In the genomic region with DNA sequence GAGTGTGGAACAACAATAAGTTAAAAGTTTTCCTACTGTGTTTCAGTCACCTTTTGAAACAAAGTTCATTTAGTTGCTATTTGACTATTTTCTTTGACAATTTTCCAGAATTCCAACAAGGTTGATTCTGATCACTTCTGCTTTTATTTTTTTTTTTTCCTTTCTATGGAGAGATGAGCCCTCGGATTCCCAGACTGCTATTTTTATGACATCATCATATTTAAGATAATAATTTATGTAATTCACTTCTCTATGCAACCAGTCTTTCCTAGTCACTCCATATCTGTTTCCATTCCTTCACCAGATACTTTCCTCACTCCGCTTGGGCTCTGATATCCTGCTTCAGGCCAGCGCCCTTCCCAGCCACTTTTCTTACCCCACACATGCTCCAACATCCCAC, we compare ENCODE assay signal across 29 cellular contexts. TPM values are rescaled to one million over a fixed set of nuclear protein-coding genes. Genes with fewer than 3 reads are reported as not detected.
DNase-seq lines count a peak whose midpoint lies in the region; ATAC-seq, FAIRE-seq and TF ChIP-seq lines count a peak whose summit lies in the region.
"Had no signal": no experiment of that assay in that cellular context is flagged by ENCODE, and none has a peak within 500 bp of the region (broad histone marks: within the 10 kb centered on the region; RNA-seq: fewer than 3 reads in every experiment).

No MANE protein-coding gene starts in this region.

- H3K4me2 ChIP-seq in HepG2 (ENCODE audit: low read depth, low read length) (no peak overlapping the region), K562 (ENCODE audit: insufficient read depth, low read length) (no peak overlapping the region), hepatocyte (no peak overlapping the region)
- H3K4me2 ChIP-seq: BLaER1 had no signal

- H2AFZ ChIP-seq in HepG2 (ENCODE audit: low read length): no peak overlapping the region
- H2AFZ ChIP-seq in K562 (ENCODE audit: low read depth, low read length): no peak overlapping the region
- no peak overlapping the region for H2AFZ ChIP-seq in hepatocyte

- no peak for ATAC-seq in HepG2
- ATAC-seq in right lobe of liver: no peak
- ATAC-seq in K562: no peak
- ATAC-seq: GM12878 had no signal

- no peak for TF ChIP-seq RAD21 in HepG2 (CRISPR knock-in tag; IDR thresholded peaks at IDR 0.05)
- TF ChIP-seq RAD21 in K562 (CRISPR knock-in tag; conservative IDR thresholded peaks at IDR 0.05 in 1 of 2, IDR thresholded peaks at IDR 0.05 in 1 of 2): no peak

- H3K9me1 ChIP-seq in K562 (ENCODE audit: control insufficient read depth, insufficient read depth, low read length): no peaks in the 10 kb centered on the region

- POLR2A ChIA-PET in HepG2 (lab: Yijun Ruan, JAX) (no interaction called here), K562 (lab: Yijun Ruan, JAX) (interaction anchor here (0.9 kb wide), 1 partner anchor 11 kb away, joined by 3 read pairs; no protein-coding TSS in a partner anchor)

- BruUV-seq in HepG2 (replicated peaks; lab: Mats Ljungman, UMichigan) (no TSS peak), K562 (replicated peaks; lab: Mats Ljungman, UMichigan) (no TSS peak)

- no peak for FAIRE-seq in HepG2 (lab: Jason Lieb, UNC)
- FAIRE-seq in K562 (lab: Jason Lieb, UNC): no peak
- FAIRE-seq: A204.1, GM12878, GM12892, GM18507 had no signal

- H3K79me2 ChIP-seq in HepG2 (ENCODE audit: insufficient read depth, low read length) (no peaks in the 10 kb centered on the region), K562 (ENCODE audit: control insufficient read depth, insufficient read depth, low read length) (no peaks in the 10 kb centered on the region), hepatocyte (no peaks in the 10 kb centered on the region)

- in situ Hi-C loops in HepG2 (cut with HindIII; ENCODE audit: extremely low pct_ligation_motif_present, low pct_unique_long_range_greater_than_20kb) (no loop called here), K562 (cut with MboI) (no loop called here)

- no peaks in the 10 kb centered on the region for H3K9me3 ChIP-seq in HepG2 (ENCODE audit: low read length)
- H3K9me3 ChIP-seq in right lobe of liver: no peaks in the 10 kb centered on the region
- H3K9me3 ChIP-seq in K562 (replicated peaks; ENCODE audit: control insufficient read depth, insufficient read depth, low read depth, low read length): no peaks in the 10 kb centered on the region
- no peaks in the 10 kb centered on the region for H3K9me3 ChIP-seq in hepatocyte (ENCODE audit: low read depth)
- H3K9me3 ChIP-seq: BE2C, BLaER1 had no signal

- H3K27me3 ChIP-seq in HepG2 (ENCODE audit: control insufficient read depth in 1 of 2, insufficient read depth in 2 of 2, low read length in 2 of 2) (peaks cover 2 to 22% of the 10 kb centered on the region in 2 experiments; a peak in 4 of 5 replicates), right lobe of liver (no peaks in the 10 kb centered on the region), K562 (ENCODE audit: control insufficient read depth in 2 of 2, insufficient read depth in 2 of 2, low read length in 2 of 2) (peaks cover 8 to 12% of the 10 kb centered on the region in 2 experiments), hepatocyte (peaks cover 13% of the 10 kb centered on the region)
- H3K27me3 ChIP-seq: BLaER1 had no signal

- intact Hi-C loops in HepG2 (cut with micrococcal nuclease; ENCODE audit: unreplicated experiment): no loop called here
- intact Hi-C loops in right lobe of liver (cut with DNase I): no loop called here
- intact Hi-C loops in K562 (cut with micrococcal nuclease): no loop called here

- TF ChIP-seq EP300 in HepG2 (IDR thresholded peaks at IDR 0.05; ENCODE audit: low read depth in 2 of 2, low read length in 2 of 2) (no peak), HepG2 (CRISPR knock-in tag; IDR thresholded peaks at IDR 0.05; ENCODE audit: borderline replicate concordance) (no peak), K562 (IDR thresholded peaks at IDR 0.05; ENCODE audit: low read length) (no peak)

- H3K36me3 ChIP-seq in HepG2 (replicated peaks in 1 of 2; ENCODE audit: control insufficient read depth in 1 of 2, insufficient read depth in 2 of 2, low read length in 2 of 2): no peaks in the 10 kb centered on the region
- no peaks in the 10 kb centered on the region for H3K36me3 ChIP-seq in right lobe of liver
- no peaks in the 10 kb centered on the region for H3K36me3 ChIP-seq in K562 (ENCODE audit: control insufficient read depth, insufficient read depth, low read length)
- H3K36me3 ChIP-seq in hepatocyte (replicated peaks; ENCODE audit: insufficient read depth, low read depth): no peaks in the 10 kb centered on the region
- H3K36me3 ChIP-seq: BE2C, BLaER1 had no signal

- H3K4me3 ChIP-seq in HepG2 (replicated peaks in 1 of 3; ENCODE audit: insufficient read depth in 1 of 3, low read depth in 2 of 3, low read length in 3 of 3) (no peak overlapping the region), right lobe of liver (no peak overlapping the region), K562 (no peak overlapping the region), hepatocyte (no peak overlapping the region)
- H3K4me3 ChIP-seq: BLaER1, GM12878 had no signal

- no peak for TF ChIP-seq CTCF in HepG2 (CRISPR knock-in tag; IDR thresholded peaks at IDR 0.05)
- no peak for TF ChIP-seq CTCF in right lobe of liver (IDR thresholded peaks at IDR 0.05)
- no peak for TF ChIP-seq CTCF in K562 (IDR thresholded peaks at IDR 0.05 in 2 of 3, conservative IDR thresholded peaks at IDR 0.05 in 1 of 3; ENCODE audit: insufficient read depth in 2 of 3, low read depth in 1 of 3, low read length in 3 of 3)
- TF ChIP-seq CTCF in hepatocyte (IDR thresholded peaks at IDR 0.05; ENCODE audit: poor library complexity): no peak

- WGBS in HepG2 (ENCODE audit: low lambda C conversion rate): 4% methylated on average over 3 of the region's 3 CpGs
- 39% methylated on average over 3 of the region's 3 CpGs for WGBS in right lobe of liver (ENCODE audit: insufficient coverage, low coverage, low lambda C conversion rate, missing lambda C conversion rate)
- 7% methylated on average over 3 of the region's 3 CpGs for WGBS in K562 (ENCODE audit: insufficient coverage, low coverage, missing lambda C conversion rate)
- WGBS in hepatocyte (ENCODE audit: low lambda C conversion rate, missing lambda C conversion rate): 61% methylated on average over 3 of the region's 3 CpGs

- H4K20me1 ChIP-seq in HepG2 (ENCODE audit: insufficient read depth, low read length): no peaks in the 10 kb centered on the region
- H4K20me1 ChIP-seq in K562 (replicated peaks; ENCODE audit: control insufficient read depth, insufficient read depth, low read length): no peaks in the 10 kb centered on the region; the same call in 1 of the 2 replicates
- no peaks in the 10 kb centered on the region for H4K20me1 ChIP-seq in hepatocyte (ENCODE audit: insufficient read depth, poor library complexity, severe bottlenecking)

- no peak overlapping the region for H3K27ac ChIP-seq in HepG2 (ENCODE audit: extremely low read length, insufficient read depth, low read length)
- no peak overlapping the region for H3K27ac ChIP-seq in right lobe of liver
- H3K27ac ChIP-seq in K562 (ENCODE audit: extremely low read depth, low read depth, low read length): no peak overlapping the region
- no peak overlapping the region for H3K27ac ChIP-seq in hepatocyte
- H3K27ac ChIP-seq: BLaER1 had no signal

- H3K4me1 ChIP-seq in HepG2 (ENCODE audit: insufficient read depth, low read length) (no peaks in the 10 kb centered on the region), right lobe of liver (no peaks in the 10 kb centered on the region), K562 (replicated peaks in 1 of 2; ENCODE audit: control insufficient read depth in 2 of 2, insufficient read depth in 2 of 2, low read length in 2 of 2) (no peaks in the 10 kb centered on the region), hepatocyte (ENCODE audit: insufficient read depth) (no peaks in the 10 kb centered on the region)
- H3K4me1 ChIP-seq: BE2C, BLaER1 had no signal

- H3K9me2 ChIP-seq in hepatocyte (replicated peaks; ENCODE audit: insufficient read depth): no peaks in the 10 kb centered on the region

- TF ChIP-seq POLR2A in HepG2 (IDR thresholded peaks at IDR 0.05; ENCODE audit: insufficient read depth in 1 of 2, low read depth in 2 of 2, low read length in 2 of 2): no peak
- TF ChIP-seq POLR2A in right lobe of liver (IDR thresholded peaks at IDR 0.05): no peak
- no peak for TF ChIP-seq POLR2A in K562 (conservative IDR thresholded peaks at IDR 0.05)

- CTCF ChIA-PET in HepG2 (lab: Yijun Ruan, JAX; ENCODE audit: low intra/inter-chr PET ratio, low total read pairs) (no interaction called here), K562 (lab: Yijun Ruan, JAX; ENCODE audit: low intra/inter-chr PET ratio) (no interaction called here)

- H3K9ac ChIP-seq in HepG2 (ENCODE audit: insufficient read depth, low read depth, low read length) (no peak overlapping the region), K562 (ENCODE audit: insufficient read depth in 1 of 2, low read depth in 2 of 2, low read length in 2 of 2) (no peak overlapping the region)
- H3K9ac ChIP-seq: BLaER1 had no signal

- no peak for DNase-seq in HepG2 (ENCODE audit: low spot score)
- no peak for DNase-seq in right lobe of liver
- DNase-seq in K562 (ENCODE audit: extremely low read depth in 1 of 4, low spot score in 3 of 4): no peak
- DNase-seq in hepatocyte (ENCODE audit: low spot score): no peak
- DNase-seq: 8988T; ACHN; BE2C; C1 segment of cervical spinal cord; CD4-positive, alpha-beta memory T cell; CD4-positive, CD25-positive, alpha-beta regulatory T cell; CD8-positive, alpha-beta memory T cell; COR-L47; DMS 273 treated with DMSO at 0.1 percent for 48 hours; DMS153; DMS53; DMS79; DND-41; EL; GDM1 had no signal

RNA-seq across cellular contexts. Expression of a gene that starts 8.1 kb away (rescaled TPM):
- total RNA-seq in HepG2 (2016; rRNA removed; fragmentation: Illumina TruSeq; extraction: Trizol): not detected in 2 replicates
- not detected in 2 replicates for total RNA-seq in HepG2 (2016; cell fraction: cytosol; rRNA removed; fragmentation: Illumina TruSeq; extraction: Trizol; ENCODE audit: low read depth)
- total RNA-seq in HepG2 (2016; cell fraction: insoluble cytoplasmic fraction; rRNA removed; fragmentation: Illumina TruSeq; extraction: Trizol): not detected in 2 replicates
- not detected in 2 replicates for total RNA-seq in HepG2 (2016; cell fraction: membrane; rRNA removed; fragmentation: Illumina TruSeq; extraction: Trizol)
- total RNA-seq in HepG2 (2016; cell fraction: nucleus; rRNA removed; fragmentation: Illumina TruSeq; extraction: Trizol): not detected in 2 replicates
- not detected in 2 replicates for polyA plus RNA-seq in HepG2 (2011; rRNA removed)
- polyA plus RNA-seq in HepG2 (2011; cell fraction: cytosol; rRNA removed): not detected in 2 replicates
- polyA plus RNA-seq in HepG2 (2011; cell fraction: nucleus; rRNA removed): not detected in 2 replicates
- not detected in 2 replicates for polyA plus RNA-seq in HepG2 (2012)
- polyA plus RNA-seq in HepG2 (2016; cell fraction: cytosol; fragmentation: Illumina TruSeq; extraction: Trizol; ENCODE audit: low read depth): not detected in 2 replicates
- polyA plus RNA-seq in HepG2 (2016; cell fraction: insoluble cytoplasmic fraction; fragmentation: Illumina TruSeq; extraction: Trizol; ENCODE audit: low read depth): not detected in 2 replicates
- not detected in 2 replicates for polyA plus RNA-seq in HepG2 (2016; cell fraction: membrane; fragmentation: Illumina TruSeq; extraction: Trizol; ENCODE audit: low read depth)
- not detected in 2 replicates for polyA plus RNA-seq in HepG2 (2016; cell fraction: nucleus; fragmentation: Illumina TruSeq; extraction: Trizol; ENCODE audit: insufficient read depth, low read depth)
- polyA minus RNA-seq in HepG2 (2011; rRNA and poly(A)+ RNA removed; ENCODE audit: low replicate concordance): not detected in 2 replicates
- not detected in 2 replicates for polyA minus RNA-seq in HepG2 (2011; cell fraction: cytosol; rRNA and poly(A)+ RNA removed)
- polyA minus RNA-seq in HepG2 (2011; cell fraction: nucleus; rRNA and poly(A)+ RNA removed): not detected in 2 replicates
- not detected for total RNA-seq in right lobe of liver
- total RNA-seq in K562 (2011; cell fraction: chromatin; rRNA removed; ENCODE audit: low replicate concordance): not detected in 2 replicates
- total RNA-seq in K562 (2011; cell fraction: nucleolus; rRNA removed): not detected in 2 replicates
- total RNA-seq in K562 (2011; cell fraction: nucleoplasm; rRNA removed): not detected in 2 replicates
- not detected in 2 replicates for total RNA-seq in K562 (2014; rRNA removed)
- total RNA-seq in K562 (2014; rRNA removed; fragmentation: Illumina TruSeq; extraction: Trizol): not detected in 2 replicates
- total RNA-seq in K562 (2015; rRNA removed; fragmentation: Illumina TruSeq; extraction: Trizol): not detected in 2 replicates
- not detected in 2 replicates for total RNA-seq in K562 (2021)
- polyA plus RNA-seq in K562 (2011; rRNA removed): not detected in 2 replicates
- not detected in 2 replicates for polyA plus RNA-seq in K562 (2011; cell fraction: cytosol; rRNA removed)
- polyA plus RNA-seq in K562 (2011; cell fraction: nucleus; rRNA removed): not detected in 2 replicates
- not detected in 2 replicates for polyA plus RNA-seq in K562 (2012)
- polyA plus RNA-seq in K562 (2014; fragmentation: Illumina TruSeq; extraction: Trizol): not detected in 2 replicates
- polyA plus RNA-seq in K562 (2014; fragmentation: Nextera tagmentation; extraction: Ambion mirVana): not detected
- polyA plus RNA-seq in K562 (2014; rRNA removed): not detected in 2 replicates
- not detected in 2 replicates for polyA minus RNA-seq in K562 (2011; rRNA and poly(A)+ RNA removed)
- not detected in 2 replicates for polyA minus RNA-seq in K562 (2011; cell fraction: cytosol; rRNA and poly(A)+ RNA removed)
- polyA minus RNA-seq in K562 (2011; cell fraction: nucleus; rRNA and poly(A)+ RNA removed): not detected in 2 replicates
- not detected in 2 replicates for total RNA-seq in hepatocyte
- polyA plus RNA-seq in hepatocyte: not detected in 2 replicates
- total RNA-seq: A673; CD4-positive, alpha-beta memory T cell; CD4-positive, CD25-positive, alpha-beta regulatory T cell; CD8-positive, alpha-beta memory T cell; Daoy; G401; GM12878 had no signal
- polyA plus RNA-seq: AG04450; CD14-positive monocyte; CD4-positive, alpha-beta memory T cell; CD4-positive, CD25-positive, alpha-beta regulatory T cell; CD8-positive, alpha-beta memory T cell had no signal

RNA-seq across cellular contexts. Expression of a gene that starts 17.7 kb away (rescaled TPM):
- total RNA-seq in HepG2 (2016; rRNA removed; fragmentation: Illumina TruSeq; extraction: Trizol) (not detected in 2 replicates), right lobe of liver (under 1 TPM in 1 of 6 experiments, not detected in 5; 0.07 TPM), K562 (2014; rRNA removed) (0.08 TPM in 1 of 2 replicates, not detected in the other), K562 (2014; rRNA removed; fragmentation: Illumina TruSeq; extraction: Trizol) (not detected in 2 replicates), K562 (2015; rRNA removed; fragmentation: Illumina TruSeq; extraction: Trizol) (0.33 and 0.45 TPM in 2 replicates), K562 (2021) (0.20 and 0.22 TPM in 2 replicates), hepatocyte (not detected in 2 replicates)
- total RNA-seq in HepG2 (2016; cell fraction: cytosol; rRNA removed; fragmentation: Illumina TruSeq; extraction: Trizol; ENCODE audit: low read depth): not detected in 2 replicates
- total RNA-seq in HepG2 (2016; cell fraction: insoluble cytoplasmic fraction; rRNA removed; fragmentation: Illumina TruSeq; extraction: Trizol): not detected in 2 replicates
- not detected in 2 replicates for total RNA-seq in HepG2 (2016; cell fraction: membrane; rRNA removed; fragmentation: Illumina TruSeq; extraction: Trizol)
- not detected in 2 replicates for total RNA-seq in HepG2 (2016; cell fraction: nucleus; rRNA removed; fragmentation: Illumina TruSeq; extraction: Trizol)
- polyA plus RNA-seq in HepG2 (2011; rRNA removed) (not detected in 2 replicates), K562 (2011; rRNA removed) (not detected in 2 replicates), K562 (2014; fragmentation: Illumina TruSeq; extraction: Trizol) (0.21 and 0.30 TPM in 2 replicates), K562 (2014; fragmentation: Nextera tagmentation; extraction: Ambion mirVana) (under 1 TPM; 0.07 to 0.11 TPM), K562 (2014; rRNA removed) (0.17 and 0.22 TPM in 2 replicates), hepatocyte (not detected in 2 replicates)
- polyA plus RNA-seq in HepG2 (2011; cell fraction: cytosol; rRNA removed): not detected in 2 replicates
- not detected in 2 replicates for polyA plus RNA-seq in HepG2 (2011; cell fraction: nucleus; rRNA removed)
- polyA plus RNA-seq in HepG2 (2012): 0.08 TPM in 1 of 2 replicates, not detected in the other
- polyA plus RNA-seq in HepG2 (2016; cell fraction: cytosol; fragmentation: Illumina TruSeq; extraction: Trizol; ENCODE audit: low read depth): not detected in 2 replicates
- not detected in 2 replicates for polyA plus RNA-seq in HepG2 (2016; cell fraction: insoluble cytoplasmic fraction; fragmentation: Illumina TruSeq; extraction: Trizol; ENCODE audit: low read depth)
- not detected in 2 replicates for polyA plus RNA-seq in HepG2 (2016; cell fraction: membrane; fragmentation: Illumina TruSeq; extraction: Trizol; ENCODE audit: low read depth)
- polyA plus RNA-seq in HepG2 (2016; cell fraction: nucleus; fragmentation: Illumina TruSeq; extraction: Trizol; ENCODE audit: insufficient read depth, low read depth): not detected in 2 replicates
- polyA minus RNA-seq in HepG2 (2011; rRNA and poly(A)+ RNA removed; ENCODE audit: low replicate concordance): not detected in 2 replicates
- polyA minus RNA-seq in HepG2 (2011; cell fraction: cytosol; rRNA and poly(A)+ RNA removed): not detected in 2 replicates
- polyA minus RNA-seq in HepG2 (2011; cell fraction: nucleus; rRNA and poly(A)+ RNA removed): not detected in 2 replicates
- not detected in 2 replicates for total RNA-seq in K562 (2011; cell fraction: chromatin; rRNA removed; ENCODE audit: low replicate concordance)
- total RNA-seq in K562 (2011; cell fraction: nucleolus; rRNA removed): not detected in 2 replicates
- not detected in 2 replicates for total RNA-seq in K562 (2011; cell fraction: nucleoplasm; rRNA removed)
- polyA plus RNA-seq in K562 (2011; cell fraction: cytosol; rRNA removed): not detected in 2 replicates
- 0.04 TPM in 1 of 2 replicates, not detected in the other for polyA plus RNA-seq in K562 (2011; cell fraction: nucleus; rRNA removed)
- polyA plus RNA-seq in K562 (2012): 1.7 and 2.5 TPM in 2 replicates
- not detected in 2 replicates for polyA minus RNA-seq in K562 (2011; rRNA and poly(A)+ RNA removed)
- polyA minus RNA-seq in K562 (2011; cell fraction: cytosol; rRNA and poly(A)+ RNA removed): not detected in 2 replicates
- not detected in 2 replicates for polyA minus RNA-seq in K562 (2011; cell fraction: nucleus; rRNA and poly(A)+ RNA removed)
- total RNA-seq: A673; CD4-positive, alpha-beta memory T cell; CD4-positive, CD25-positive, alpha-beta regulatory T cell; CD8-positive, alpha-beta memory T cell; Daoy; G401; GM12878 had no signal
- polyA plus RNA-seq: AG04450; CD14-positive monocyte; CD4-positive, alpha-beta memory T cell; CD4-positive, CD25-positive, alpha-beta regulatory T cell; CD8-positive, alpha-beta memory T cell had no signal

RNA-seq across cellular contexts. Expression of a gene that starts 26.7 kb away (rescaled TPM):
- not detected in 2 replicates for total RNA-seq in HepG2 (2016; rRNA removed; fragmentation: Illumina TruSeq; extraction: Trizol)
- not detected in 2 replicates for total RNA-seq in HepG2 (2016; cell fraction: cytosol; rRNA removed; fragmentation: Illumina TruSeq; extraction: Trizol; ENCODE audit: low read depth)
- not detected in 2 replicates for total RNA-seq in HepG2 (2016; cell fraction: insoluble cytoplasmic fraction; rRNA removed; fragmentation: Illumina TruSeq; extraction: Trizol)
- total RNA-seq in HepG2 (2016; cell fraction: membrane; rRNA removed; fragmentation: Illumina TruSeq; extraction: Trizol): not detected in 2 replicates
- not detected in 2 replicates for total RNA-seq in HepG2 (2016; cell fraction: nucleus; rRNA removed; fragmentation: Illumina TruSeq; extraction: Trizol)
- polyA plus RNA-seq in HepG2 (2011; rRNA removed): not detected in 2 replicates
- polyA plus RNA-seq in HepG2 (2011; cell fraction: cytosol; rRNA removed): not detected in 2 replicates
- polyA plus RNA-seq in HepG2 (2011; cell fraction: nucleus; rRNA removed): not detected in 2 replicates
- polyA plus RNA-seq in HepG2 (2012): not detected in 2 replicates
- polyA plus RNA-seq in HepG2 (2016; cell fraction: cytosol; fragmentation: Illumina TruSeq; extraction: Trizol; ENCODE audit: low read depth): not detected in 2 replicates
- polyA plus RNA-seq in HepG2 (2016; cell fraction: insoluble cytoplasmic fraction; fragmentation: Illumina TruSeq; extraction: Trizol; ENCODE audit: low read depth): not detected in 2 replicates
- polyA plus RNA-seq in HepG2 (2016; cell fraction: membrane; fragmentation: Illumina TruSeq; extraction: Trizol; ENCODE audit: low read depth): not detected in 2 replicates
- not detected in 2 replicates for polyA plus RNA-seq in HepG2 (2016; cell fraction: nucleus; fragmentation: Illumina TruSeq; extraction: Trizol; ENCODE audit: insufficient read depth, low read depth)
- not detected in 2 replicates for polyA minus RNA-seq in HepG2 (2011; rRNA and poly(A)+ RNA removed; ENCODE audit: low replicate concordance)
- polyA minus RNA-seq in HepG2 (2011; cell fraction: cytosol; rRNA and poly(A)+ RNA removed): not detected in 2 replicates
- not detected in 2 replicates for polyA minus RNA-seq in HepG2 (2011; cell fraction: nucleus; rRNA and poly(A)+ RNA removed)
- total RNA-seq in right lobe of liver: not detected
- total RNA-seq in K562 (2011; cell fraction: chromatin; rRNA removed; ENCODE audit: low replicate concordance): not detected in 2 replicates
- not detected in 2 replicates for total RNA-seq in K562 (2011; cell fraction: nucleolus; rRNA removed)
- total RNA-seq in K562 (2011; cell fraction: nucleoplasm; rRNA removed): not detected in 2 replicates
- total RNA-seq in K562 (2014; rRNA removed): not detected in 2 replicates
- not detected in 2 replicates for total RNA-seq in K562 (2014; rRNA removed; fragmentation: Illumina TruSeq; extraction: Trizol)
- total RNA-seq in K562 (2015; rRNA removed; fragmentation: Illumina TruSeq; extraction: Trizol): not detected in 2 replicates
- total RNA-seq in K562 (2021): not detected in 2 replicates
- polyA plus RNA-seq in K562 (2011; rRNA removed): not detected in 2 replicates
- not detected in 2 replicates for polyA plus RNA-seq in K562 (2011; cell fraction: cytosol; rRNA removed)
- polyA plus RNA-seq in K562 (2011; cell fraction: nucleus; rRNA removed): not detected in 2 replicates
- not detected in 2 replicates for polyA plus RNA-seq in K562 (2012)
- polyA plus RNA-seq in K562 (2014; fragmentation: Illumina TruSeq; extraction: Trizol): not detected in 2 replicates
- not detected for polyA plus RNA-seq in K562 (2014; fragmentation: Nextera tagmentation; extraction: Ambion mirVana)
- not detected in 2 replicates for polyA plus RNA-seq in K562 (2014; rRNA removed)
- not detected in 2 replicates for polyA minus RNA-seq in K562 (2011; rRNA and poly(A)+ RNA removed)
- not detected in 2 replicates for polyA minus RNA-seq in K562 (2011; cell fraction: cytosol; rRNA and poly(A)+ RNA removed)
- polyA minus RNA-seq in K562 (2011; cell fraction: nucleus; rRNA and poly(A)+ RNA removed): not detected in 2 replicates
- total RNA-seq in hepatocyte: not detected in 2 replicates
- not detected in 2 replicates for polyA plus RNA-seq in hepatocyte
- total RNA-seq: A673, G401, GM12878 had no signal
- polyA plus RNA-seq: AG04450, CD14-positive monocyte, GM12878 had no signal

RNA-seq across cellular contexts. Expression of a gene that starts 44.2 kb away (rescaled TPM):
- total RNA-seq in HepG2 (2016; rRNA removed; fragmentation: Illumina TruSeq; extraction: Trizol) (24.8 and 26.3 TPM in 2 replicates), right lobe of liver (1 to 10 TPM; 3.3 to 9.2 (median 7.2) TPM), K562 (2014; rRNA removed) (21.1 and 25.7 TPM in 2 replicates), K562 (2014; rRNA removed; fragmentation: Illumina TruSeq; extraction: Trizol) (18.0 and 18.8 TPM in 2 replicates), K562 (2015; rRNA removed; fragmentation: Illumina TruSeq; extraction: Trizol) (20.3 and 21.7 TPM in 2 replicates), K562 (2021) (27.0 and 27.5 TPM in 2 replicates), hepatocyte (10.5 and 14.2 TPM in 2 replicates)
- total RNA-seq in HepG2 (2016; cell fraction: cytosol; rRNA removed; fragmentation: Illumina TruSeq; extraction: Trizol; ENCODE audit: low read depth): 6.2 and 6.6 TPM in 2 replicates
- total RNA-seq in HepG2 (2016; cell fraction: insoluble cytoplasmic fraction; rRNA removed; fragmentation: Illumina TruSeq; extraction: Trizol): 22.8 and 25.4 TPM in 2 replicates
- 7.3 and 8.1 TPM in 2 replicates for total RNA-seq in HepG2 (2016; cell fraction: membrane; rRNA removed; fragmentation: Illumina TruSeq; extraction: Trizol)
- total RNA-seq in HepG2 (2016; cell fraction: nucleus; rRNA removed; fragmentation: Illumina TruSeq; extraction: Trizol): 23.0 and 27.7 TPM in 2 replicates
- polyA plus RNA-seq in HepG2 (2011; rRNA removed) (16.1 and 21.3 TPM in 2 replicates), K562 (2011; rRNA removed) (27.1 and 40.0 TPM in 2 replicates), K562 (2014; fragmentation: Illumina TruSeq; extraction: Trizol) (27.8 and 31.0 TPM in 2 replicates), K562 (2014; fragmentation: Nextera tagmentation; extraction: Ambion mirVana) (10 to 100 TPM; 16.3 to 27.8 TPM), K562 (2014; rRNA removed) (23.5 and 25.9 TPM in 2 replicates), hepatocyte (11.9 and 15.6 TPM in 2 replicates)
- 10.5 and 11.3 TPM in 2 replicates for polyA plus RNA-seq in HepG2 (2011; cell fraction: cytosol; rRNA removed)
- polyA plus RNA-seq in HepG2 (2011; cell fraction: nucleus; rRNA removed): 65.5 and 71.8 TPM in 2 replicates
- polyA plus RNA-seq in HepG2 (2012): 15.3 and 16.5 TPM in 2 replicates
- polyA plus RNA-seq in HepG2 (2016; cell fraction: cytosol; fragmentation: Illumina TruSeq; extraction: Trizol; ENCODE audit: low read depth): 2.5 and 2.6 TPM in 2 replicates
- polyA plus RNA-seq in HepG2 (2016; cell fraction: insoluble cytoplasmic fraction; fragmentation: Illumina TruSeq; extraction: Trizol; ENCODE audit: low read depth): 17.3 and 22.5 TPM in 2 replicates
- polyA plus RNA-seq in HepG2 (2016; cell fraction: membrane; fragmentation: Illumina TruSeq; extraction: Trizol; ENCODE audit: low read depth): 3.8 and 3.9 TPM in 2 replicates
- 50.4 and 56.7 TPM in 2 replicates for polyA plus RNA-seq in HepG2 (2016; cell fraction: nucleus; fragmentation: Illumina TruSeq; extraction: Trizol; ENCODE audit: insufficient read depth, low read depth)
- polyA minus RNA-seq in HepG2 (2011; rRNA and poly(A)+ RNA removed; ENCODE audit: low replicate concordance): 18.2 and 25.5 TPM in 2 replicates
- polyA minus RNA-seq in HepG2 (2011; cell fraction: cytosol; rRNA and poly(A)+ RNA removed): 6.3 and 8.2 TPM in 2 replicates
- 26.3 and 32.4 TPM in 2 replicates for polyA minus RNA-seq in HepG2 (2011; cell fraction: nucleus; rRNA and poly(A)+ RNA removed)
- total RNA-seq in K562 (2011; cell fraction: chromatin; rRNA removed; ENCODE audit: low replicate concordance): 68.2 and 109 TPM in 2 replicates
- 49.3 and 61.5 TPM in 2 replicates for total RNA-seq in K562 (2011; cell fraction: nucleolus; rRNA removed)
- total RNA-seq in K562 (2011; cell fraction: nucleoplasm; rRNA removed): 63.9 and 64.8 TPM in 2 replicates
- polyA plus RNA-seq in K562 (2011; cell fraction: cytosol; rRNA removed): 21.3 and 26.4 TPM in 2 replicates
- polyA plus RNA-seq in K562 (2011; cell fraction: nucleus; rRNA removed): 137 and 165 TPM in 2 replicates
- 27.9 and 31.8 TPM in 2 replicates for polyA plus RNA-seq in K562 (2012)
- 20.7 and 21.6 TPM in 2 replicates for polyA minus RNA-seq in K562 (2011; rRNA and poly(A)+ RNA removed)
- polyA minus RNA-seq in K562 (2011; cell fraction: cytosol; rRNA and poly(A)+ RNA removed): 11.4 and 13.6 TPM in 2 replicates
- polyA minus RNA-seq in K562 (2011; cell fraction: nucleus; rRNA and poly(A)+ RNA removed): 27.5 and 39.7 TPM in 2 replicates
